24 cellular contexts compared by ENCODE assay signal in genomic region chr1:22537441-22538139, GRCh38. TPM values are rescaled to one million over a fixed set of nuclear protein-coding genes. Genes with fewer than 3 reads are reported as not detected.
A peak's percentile ranks its signal among the peaks of the same experiment; 100 is the strongest.
DNase-seq lines count a peak whose midpoint lies in the region; ATAC-seq, FAIRE-seq and TF ChIP-seq lines count a peak whose summit lies in the region.
"Had no signal": no experiment of that assay in that cellular context is flagged by ENCODE, and none has a peak within 500 bp of the region (broad histone marks: within the 10 kb centered on the region; RNA-seq: fewer than 3 reads in every experiment).

No MANE protein-coding gene starts in this region.

- BruUV-seq in HepG2 (replicated peaks; lab: Mats Ljungman, UMichigan) = no TSS peak

- TF ChIP-seq EP300 in HepG2 (IDR thresholded peaks at IDR 0.05; ENCODE audit: low read depth in 2 of 2, low read length in 2 of 2) = no peak
- no peak for TF ChIP-seq EP300 in HepG2 (CRISPR knock-in tag; IDR thresholded peaks at IDR 0.05; ENCODE audit: borderline replicate concordance)

- no peak overlapping the region for H3K4me3 Mint-ChIP-seq in activated T-helper 17 cell treated with anti-CD3 and anti-CD28 coated beads, Interleukin-2, amount 50 U/mL, for 72 hours
- H3K4me3 Mint-ChIP-seq in activated CD4-positive, alpha-beta T cell treated with anti-CD3 and anti-CD28 coated beads for 36 hours = no peak overlapping the region

- no peaks in the 10 kb centered on the region for H3K79me2 ChIP-seq in HepG2 (ENCODE audit: insufficient read depth, low read length)

- CTCF ChIA-PET in HepG2 (lab: Yijun Ruan, JAX; ENCODE audit: low intra/inter-chr PET ratio, low total read pairs) = no interaction called here
- CTCF ChIA-PET in activated CD4-positive, alpha-beta T cell treated with anti-CD3 and anti-CD28 coated beads for 36 hours (lab: Charles Lee) = no interaction called here

- no peak for TF ChIP-seq RAD21 in HepG2 (CRISPR knock-in tag; IDR thresholded peaks at IDR 0.05)

- FAIRE-seq in HepG2 (lab: Jason Lieb, UNC) (no peak), pancreas (lab: Jason Lieb, UNC) (no peak)
- FAIRE-seq: D721Med, GM19239, H54 had no signal

- no peaks in the 10 kb centered on the region for H3K4me1 ChIP-seq in right lobe of liver
- no peaks in the 10 kb centered on the region for H3K4me1 ChIP-seq in HepG2 (ENCODE audit: insufficient read depth, low read length)
- peaks cover 2 to 26% (median 13%) of the 10 kb centered on the region in 3 donors for H3K4me1 ChIP-seq in pancreas

- H3K27ac ChIP-seq in right lobe of liver = no peak overlapping the region
- H3K27ac ChIP-seq in HepG2 (ENCODE audit: extremely low read length, insufficient read depth, low read length) = no peak overlapping the region
- H3K27ac ChIP-seq in pancreas = no peak overlapping the region
- H3K27ac ChIP-seq: RWPE1, SJCRH30 had no signal

- DNase-seq in right lobe of liver (no peak), HepG2 (ENCODE audit: low spot score) (no peak), head of caudate nucleus (peak in 24 of 42 donors; percentile 11 to 73 (median 32)), pancreas (no peak)
- no peak for DNase-seq in activated CD4-positive, alpha-beta T cell treated with anti-CD3 and anti-CD28 coated beads for 36 hours
- DNase-seq: AML-193; DMS53; EL; NCI-H1092 treated with DMSO at 0.1 percent for 48 hours; NCI-H1436 treated with DMSO at 0.1 percent for 48 hours; NCI-H1930; NCI-H2227 treated with DMSO at 0.1 percent for 48 hours; NCI-H510A; NCI-H774; NK-92 treated with Interleukin-12 subunit alpha and Interleukin-12 subunit beta, amount 100 ng/mL, for 24 hours; SJCRH30 had no signal

- no peak for TF ChIP-seq POLR2A in right lobe of liver (IDR thresholded peaks at IDR 0.05)
- no peak for TF ChIP-seq POLR2A in HepG2 (IDR thresholded peaks at IDR 0.05; ENCODE audit: insufficient read depth in 1 of 2, low read depth in 2 of 2, low read length in 2 of 2)

- no peaks in the 10 kb centered on the region for H3K9me3 Mint-ChIP-seq in activated T-helper 17 cell treated with anti-CD3 and anti-CD28 coated beads, Interleukin-2, amount 50 U/mL, for 72 hours
- no peaks in the 10 kb centered on the region for H3K9me3 Mint-ChIP-seq in activated CD4-positive, alpha-beta T cell treated with anti-CD3 and anti-CD28 coated beads for 36 hours (ENCODE audit: low read depth)

- POLR2A ChIA-PET in HepG2 (lab: Yijun Ruan, JAX) = no interaction called here
- POLR2A ChIA-PET in activated CD4-positive, alpha-beta T cell treated with anti-CD3 and anti-CD28 coated beads for 36 hours (lab: Charles Lee) = no interaction called here

- H3K36me3 Mint-ChIP-seq in activated T-helper 17 cell treated with anti-CD3 and anti-CD28 coated beads, Interleukin-2, amount 50 U/mL, for 72 hours (ENCODE audit: low read depth) = no peaks in the 10 kb centered on the region
- no peaks in the 10 kb centered on the region for H3K36me3 Mint-ChIP-seq in activated CD4-positive, alpha-beta T cell treated with anti-CD3 and anti-CD28 coated beads for 36 hours (ENCODE audit: low read depth)

- TF ChIP-seq CTCF in right lobe of liver (IDR thresholded peaks at IDR 0.05) = no peak
- TF ChIP-seq CTCF in HepG2 (CRISPR knock-in tag; IDR thresholded peaks at IDR 0.05) = no peak
- no peak for TF ChIP-seq CTCF in pancreas (IDR thresholded peaks at IDR 0.05)

- H3K27ac Mint-ChIP-seq in activated T-helper 17 cell treated with anti-CD3 and anti-CD28 coated beads, Interleukin-2, amount 50 U/mL, for 72 hours = no peak overlapping the region
- no peak overlapping the region for H3K27ac Mint-ChIP-seq in activated CD4-positive, alpha-beta T cell treated with anti-CD3 and anti-CD28 coated beads for 36 hours

- no peaks in the 10 kb centered on the region for H4K20me1 ChIP-seq in HepG2 (ENCODE audit: insufficient read depth, low read length)

- H3K27me3 Mint-ChIP-seq in activated T-helper 17 cell treated with anti-CD3 and anti-CD28 coated beads, Interleukin-2, amount 50 U/mL, for 72 hours = no peaks in the 10 kb centered on the region
- H3K27me3 Mint-ChIP-seq in activated CD4-positive, alpha-beta T cell treated with anti-CD3 and anti-CD28 coated beads for 36 hours = no peaks in the 10 kb centered on the region

- H3K9me3 ChIP-seq in right lobe of liver (no peaks in the 10 kb centered on the region), HepG2 (ENCODE audit: low read length) (no peaks in the 10 kb centered on the region), pancreas (no peaks in the 10 kb centered on the region)
- H3K9me3 ChIP-seq: SJCRH30 had no signal

- H3K27me3 ChIP-seq in right lobe of liver (no peaks in the 10 kb centered on the region), HepG2 (ENCODE audit: control insufficient read depth in 1 of 2, insufficient read depth in 2 of 2, low read length in 2 of 2) (no peaks in the 10 kb centered on the region; a peak in 1 of 5 replicates), pancreas (no peaks in the 10 kb centered on the region)
- H3K27me3 ChIP-seq: SJCRH30 had no signal

- H3K36me3 ChIP-seq in right lobe of liver (no peaks in the 10 kb centered on the region), HepG2 (replicated peaks in 1 of 2; ENCODE audit: control insufficient read depth in 1 of 2, insufficient read depth in 2 of 2, low read length in 2 of 2) (no peaks in the 10 kb centered on the region), pancreas (no peaks in the 10 kb centered on the region)
- H3K36me3 ChIP-seq: SJCRH30 had no signal

- no peak overlapping the region for H3K4me2 ChIP-seq in HepG2 (ENCODE audit: low read depth, low read length)

- peaks cover 6% of the 10 kb centered on the region for H3K4me1 Mint-ChIP-seq in activated T-helper 17 cell treated with anti-CD3 and anti-CD28 coated beads, Interleukin-2, amount 50 U/mL, for 72 hours
- peaks cover 12% of the 10 kb centered on the region for H3K4me1 Mint-ChIP-seq in activated CD4-positive, alpha-beta T cell treated with anti-CD3 and anti-CD28 coated beads for 36 hours

- WGBS in right lobe of liver (ENCODE audit: insufficient coverage, low coverage, low lambda C conversion rate, missing lambda C conversion rate) = 76% methylated on average over 11 of the region's 13 CpGs
- 56% methylated on average over 13 of the region's 13 CpGs for WGBS in HepG2 (ENCODE audit: low lambda C conversion rate)
- 38 to 43% methylated on average over 13 of the region's 13 CpGs for WGBS in pancreas, 2 donors

- no peak overlapping the region for H2AFZ ChIP-seq in HepG2 (ENCODE audit: low read length)

- no peak overlapping the region for H3K9ac ChIP-seq in HepG2 (ENCODE audit: insufficient read depth, low read depth, low read length)

- intact Hi-C loops in right lobe of liver (cut with DNase I) (no loop called here), HepG2 (cut with micrococcal nuclease; ENCODE audit: unreplicated experiment) (no loop called here), head of caudate nucleus (cut with DNase I) (no loop called here), pancreas (cut with DNase I) (loop anchor here in 1 of 3 donors (10.0 kb wide), 1 partner anchor 97 kb away; the partner anchor contains the start of gene C1QA)
- intact Hi-C loops in activated CD4-positive, alpha-beta T cell treated with anti-CD3 and anti-CD28 coated beads for 36 hours (cut with DNase I, micrococcal nuclease) = no loop called here

- in situ Hi-C loops in HepG2 (cut with HindIII; ENCODE audit: extremely low pct_ligation_motif_present, low pct_unique_long_range_greater_than_20kb) = no loop called here

- no peak overlapping the region for H3K4me3 ChIP-seq in right lobe of liver
- no peak overlapping the region for H3K4me3 ChIP-seq in HepG2 (replicated peaks in 1 of 3; ENCODE audit: insufficient read depth in 1 of 3, low read depth in 2 of 3, low read length in 3 of 3)
- H3K4me3 ChIP-seq in pancreas = no peak overlapping the region
- H3K4me3 ChIP-seq: SJCRH30 had no signal

- ATAC-seq in right lobe of liver (peak in 3 of 4 donors; percentile 12 to 63 (median 49)), HepG2 (no peak), pancreas (peak; percentile 13 to 36 (median 24)), HG03378 (IDR thresholded peaks at IDR 0.05; ENCODE audit: unreplicated experiment) (no peak)
- ATAC-seq in activated T-helper 17 cell treated with anti-CD3 and anti-CD28 coated beads, Interleukin-2, amount 50 U/mL, for 72 hours (replicated peaks) = no peak
- ATAC-seq in activated CD4-positive, alpha-beta T cell treated with anti-CD3 and anti-CD28 coated beads for 36 hours = no peak

TF ChIP-seq in HepG2, 621 proteins besides CTCF, POLR2A, EP300 and RAD21:
- TF ChIP-seq MAX (IDR thresholded peaks at IDR 0.05) = no peak

RNA-seq across cellular contexts. Expression of gene EPHA8, which starts 25.7 kb away (rescaled TPM):
- total RNA-seq in right lobe of liver = not detected
- not detected in 2 replicates for total RNA-seq in HepG2 (2016; rRNA removed; fragmentation: Illumina TruSeq; extraction: Trizol)
- not detected in 2 replicates for total RNA-seq in HepG2 (2016; cell fraction: cytosol; rRNA removed; fragmentation: Illumina TruSeq; extraction: Trizol; ENCODE audit: low read depth)
- total RNA-seq in HepG2 (2016; cell fraction: insoluble cytoplasmic fraction; rRNA removed; fragmentation: Illumina TruSeq; extraction: Trizol) = not detected in 2 replicates
- total RNA-seq in HepG2 (2016; cell fraction: membrane; rRNA removed; fragmentation: Illumina TruSeq; extraction: Trizol) = not detected in 2 replicates
- total RNA-seq in HepG2 (2016; cell fraction: nucleus; rRNA removed; fragmentation: Illumina TruSeq; extraction: Trizol) = not detected in 2 replicates
- polyA plus RNA-seq in HepG2 (2011; rRNA removed) = not detected in 2 replicates
- polyA plus RNA-seq in HepG2 (2011; cell fraction: cytosol; rRNA removed) = not detected in 2 replicates
- 0.08 TPM in 1 of 2 replicates, not detected in the other for polyA plus RNA-seq in HepG2 (2011; cell fraction: nucleus; rRNA removed)
- polyA plus RNA-seq in HepG2 (2012) = not detected in 2 replicates
- not detected in 2 replicates for polyA plus RNA-seq in HepG2 (2016; cell fraction: cytosol; fragmentation: Illumina TruSeq; extraction: Trizol; ENCODE audit: low read depth)
- polyA plus RNA-seq in HepG2 (2016; cell fraction: insoluble cytoplasmic fraction; fragmentation: Illumina TruSeq; extraction: Trizol; ENCODE audit: low read depth) = not detected in 2 replicates
- not detected in 2 replicates for polyA plus RNA-seq in HepG2 (2016; cell fraction: membrane; fragmentation: Illumina TruSeq; extraction: Trizol; ENCODE audit: low read depth)
- polyA plus RNA-seq in HepG2 (2016; cell fraction: nucleus; fragmentation: Illumina TruSeq; extraction: Trizol; ENCODE audit: insufficient read depth, low read depth) = not detected in 2 replicates
- polyA minus RNA-seq in HepG2 (2011; rRNA and poly(A)+ RNA removed; ENCODE audit: low replicate concordance) = not detected in 2 replicates
- polyA minus RNA-seq in HepG2 (2011; cell fraction: cytosol; rRNA and poly(A)+ RNA removed) = not detected in 2 replicates
- polyA minus RNA-seq in HepG2 (2011; cell fraction: nucleus; rRNA and poly(A)+ RNA removed) = not detected in 2 replicates
- 1 to 10 TPM in 3 of 6 donors, under 1 TPM in 3; 0.57 to 2.4 (median 0.86) TPM for total RNA-seq in pancreas
- 1 to 10 TPM; 2.7 to 8.1 TPM for polyA plus RNA-seq in pancreas
- total RNA-seq in activated T-helper 17 cell treated with anti-CD3 and anti-CD28 coated beads, Interleukin-2, amount 50 U/mL, for 72 hours = not detected
- not detected for total RNA-seq in activated CD4-positive, alpha-beta T cell treated with anti-CD3 and anti-CD28 coated beads for 36 hours
- total RNA-seq: A172 had no signal
- polyA plus RNA-seq: AG04450 had no signal

Comparison
In these comparisons a context has a peak if more than half of its experiments do, and no peak if none do; other contexts are left out.
1. ATAC-seq: peak in right lobe of liver (3 of 4) and pancreas (4 of 4); none in HepG2 (single experiment), HG03378 (single experiment), activated T-helper 17 cell treated with anti-CD3 and anti-CD28 coated beads, Interleukin-2, amount 50 U/mL, for 72 hours (single experiment) and activated CD4-positive, alpha-beta T cell treated with anti-CD3 and anti-CD28 coated beads for 36 hours (single experiment).
2. DNase-seq: peak in head of caudate nucleus (24 of 42); none in right lobe of liver (0 of 3), HepG2 (single experiment), pancreas (0 of 6) and activated CD4-positive, alpha-beta T cell treated with anti-CD3 and anti-CD28 coated beads for 36 hours (single experiment).